Comparison of ENCODE assay signal across 23 cellular contexts in the genomic region with DNA sequence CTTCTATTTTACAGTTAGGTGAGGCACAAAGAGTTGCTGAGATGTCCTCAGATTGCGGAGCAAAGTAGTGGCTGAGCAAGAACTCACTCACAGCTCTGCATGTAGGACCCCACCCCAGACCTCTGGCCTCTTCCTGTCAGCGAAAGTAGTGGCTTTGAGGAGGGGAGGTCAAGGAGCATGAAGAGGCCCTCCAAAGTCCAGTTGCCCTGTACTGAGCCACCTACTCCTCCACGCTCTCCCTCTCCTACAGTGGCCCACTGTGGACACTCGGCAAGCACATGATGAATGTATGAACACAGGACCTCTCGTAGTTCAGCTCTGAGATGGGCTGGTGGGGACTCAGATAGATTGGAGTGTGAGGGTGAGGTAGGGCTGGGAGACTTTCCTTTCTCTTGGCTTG.
"Had no signal": no experiment of that assay in that cellular context is flagged by ENCODE, and none has a peak within 500 bp of the region (broad histone marks: within the 10 kb centered on the region; RNA-seq: fewer than 3 reads in every experiment).

No MANE protein-coding gene starts in this region.

- H3K4me1 ChIP-seq: psoas muscle had no signal

- H3K4me3 ChIP-seq: esophagus squamous epithelium, gastroesophageal sphincter, left ventricle myocardium inferior, lower lobe of right lung, neural progenitor cell, psoas muscle, spleen, thoracic aorta had no signal

- FAIRE-seq: endometrium, keratinocyte had no signal

- H3K4me2 ChIP-seq: neural progenitor cell had no signal

- H3K9me3 ChIP-seq: esophagus squamous epithelium, gastroesophageal sphincter, left ventricle myocardium inferior, lower lobe of right lung, psoas muscle, spleen, thoracic aorta had no signal

- DNase-seq: cortex of kidney; effector memory CD4-positive, alpha-beta T cell; esophagus squamous epithelium; foreskin fibroblast; glutamatergic neuron; immature natural killer cell; left cardiac atrium; left ventricle myocardium inferior; lower lobe of right lung; mesenchymal stem cell; midbrain; occipital lobe; psoas muscle; retina; spleen; stimulated activated CD4-positive, alpha-beta T cell treated with anti-CD3 and anti-CD28 coated beads, Interleukin-15, amount 100 ng/mL, for 24 hours; stimulated activated CD4-positive, alpha-beta T cell treated with anti-CD3 and anti-CD28 coated beads, Interleukin-1b, Interleukin-23, amount 100 ng/mL, for 48 hours; stimulated activated CD4-positive, alpha-beta T cell treated with anti-CD3 and anti-CD28 coated beads, Interleukin-4, amount 100 ng/mL, for 24 hours had no signal

- H3K36me3 ChIP-seq: esophagus squamous epithelium, gastroesophageal sphincter, left ventricle myocardium inferior, lower lobe of right lung, neural progenitor cell, spleen, thoracic aorta had no signal

- H2AFZ ChIP-seq: neural progenitor cell had no signal

- H3K27ac ChIP-seq: esophagus squamous epithelium, gastroesophageal sphincter, left ventricle myocardium inferior, lower lobe of right lung, neural progenitor cell, psoas muscle, spleen, thoracic aorta had no signal
